In the genomic region with DNA sequence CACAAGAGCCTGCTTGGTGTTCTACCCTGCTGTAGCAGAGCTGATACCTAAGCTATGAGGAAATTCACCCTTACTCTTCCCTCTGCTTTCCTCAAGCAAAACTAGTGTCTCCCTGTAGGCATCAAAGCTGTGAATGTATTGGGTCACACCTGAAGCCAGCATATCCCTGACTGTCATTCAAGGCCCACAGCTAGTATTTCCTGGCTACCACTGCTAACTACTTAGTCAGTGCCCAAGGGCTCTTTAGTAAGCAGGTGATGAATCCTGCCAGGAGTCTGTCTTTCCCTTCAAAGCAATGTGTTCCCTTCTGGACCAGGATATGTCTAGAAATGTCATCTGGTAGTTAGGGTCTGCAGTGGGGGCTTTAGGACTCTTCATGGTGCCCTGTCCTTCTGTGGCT, we compare ENCODE assay signal across 8 cellular contexts.
"Had no signal": no experiment of that assay in that cellular context is flagged by ENCODE, and none has a peak within 500 bp of the region (broad histone marks: within the 10 kb centered on the region; RNA-seq: fewer than 3 reads in every experiment).

No MANE protein-coding gene starts in this region.

- ATAC-seq: GM23338, K562 had no signal

- FAIRE-seq: H1, H54, HTR-8/SVneo, K562 had no signal

- H3K4me3 ChIP-seq: GM23338, K562 had no signal

- H2AFZ ChIP-seq: GM23338 had no signal

- DNase-seq: H9, HCEC 1CT, IMR-90 had no signal

- H3K4me2 ChIP-seq: GM23338 had no signal
